ENCODE assay signal across 10 cellular contexts in the genomic region with DNA sequence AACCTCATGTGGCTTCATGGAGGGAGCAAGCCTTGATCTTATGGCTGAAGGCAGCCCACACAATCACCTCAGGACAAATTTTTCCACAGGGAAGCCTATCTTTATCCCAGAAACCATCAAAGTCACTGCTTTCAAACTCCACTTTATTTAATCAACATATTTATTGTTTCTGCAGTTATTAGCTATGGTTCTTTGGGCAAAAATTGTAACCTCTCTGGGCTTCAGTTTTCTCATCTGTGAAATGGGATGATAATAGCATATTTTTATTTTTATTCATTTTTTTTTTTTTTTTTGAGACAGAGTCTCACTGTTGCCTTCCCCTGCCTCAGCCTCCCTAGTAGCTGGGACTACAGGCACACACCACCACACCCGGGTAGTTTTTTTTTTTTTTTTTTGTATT. TPM values are rescaled to one million over a fixed set of nuclear protein-coding genes. Genes with fewer than 3 reads are reported as not detected.
"Had no signal": no experiment of that assay in that cellular context is flagged by ENCODE, and none has a peak within 500 bp of the region (broad histone marks: within the 10 kb centered on the region; RNA-seq: fewer than 3 reads in every experiment).

No MANE protein-coding gene starts in this region.

- H3K9me3 Mint-ChIP-seq: HFFc6 had no signal

- FAIRE-seq: HTR-8/SVneo had no signal

- H3K27ac ChIP-seq: GM23248, KMS-11 had no signal

- H3K4me1 ChIP-seq: HAP-1 had no signal

- H3K27ac Mint-ChIP-seq: HFFc6 had no signal

- H2AFZ ChIP-seq: GM23248 had no signal

- H3K4me3 Mint-ChIP-seq: HFFc6 had no signal

- H3K9ac ChIP-seq: GM23248, KMS-11 had no signal

- H3K4me2 ChIP-seq: KMS-11 had no signal

- H3K4me3 ChIP-seq: GM23248, HAP-1 had no signal

- ATAC-seq: HCT116 had no signal

- DNase-seq: GM23248, GOT3, H7, HFFc6, IMR-90, KBM-7 had no signal

- H3K9me3 ChIP-seq: HAP-1 had no signal

RNA-seq across cellular contexts. Expression of gene CD74, which starts 38.9 kb away (rescaled TPM):
- total RNA-seq: GM23248 had no signal
